Comparison of ENCODE assay signal across 16 cellular contexts in the genomic region with DNA sequence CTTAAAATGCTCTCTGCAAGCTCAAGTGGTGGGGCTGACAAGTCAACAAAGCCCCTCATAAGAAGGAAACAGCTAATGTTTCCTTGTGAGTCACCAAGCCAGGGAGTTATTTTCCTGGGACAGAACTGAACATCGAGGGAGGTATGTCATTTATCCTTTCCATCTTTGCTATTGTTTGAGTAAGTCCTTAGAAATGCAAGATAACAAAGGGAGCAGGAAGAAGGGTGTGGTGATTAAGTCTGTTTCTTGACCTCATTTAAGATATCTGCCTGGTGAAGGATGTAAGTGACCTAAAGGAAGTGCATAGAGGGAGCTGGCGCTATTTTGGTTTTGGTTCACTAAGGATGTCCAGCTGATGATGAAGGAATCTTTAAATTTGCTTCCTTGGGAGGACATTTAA. TPM values are rescaled to one million over a fixed set of nuclear protein-coding genes. Genes with fewer than 3 reads are reported as not detected.
A peak's percentile ranks its signal among the peaks of the same experiment; 100 is the strongest.
DNase-seq lines count a peak whose midpoint lies in the region; ATAC-seq lines count a peak whose summit lies in the region.
"Had no signal": no experiment of that assay in that cellular context is flagged by ENCODE, and none has a peak within 500 bp of the region (broad histone marks: within the 10 kb centered on the region; RNA-seq: fewer than 3 reads in every experiment).

No MANE protein-coding gene starts in this region.

- CTCF ChIA-PET in T-cell (lab: Charles Lee), result no interaction called here

- H3K36me3 ChIP-seq in ACC112 (ENCODE audit: insufficient read depth, low read length), result no peaks in the 10 kb centered on the region

- DNase-seq in HT1080 (ENCODE audit: low read depth) (peak; percentile 79), astrocyte of the hippocampus (ENCODE audit: low read depth, low spot score) (peak; percentile 18), iris pigment epithelial cell (ENCODE audit: low read depth) (peak; percentile 28), T-cell (no peak), OCI-M1 (lab: John Stamatoyannopoulos, UW) (no peak)
- DNase-seq: activated CD4-positive, alpha-beta memory T cell treated with anti-CD3 and anti-CD28 coated beads for 36 hours; GF-D8; Kasumi-1; lower lobe of right lung; naive thymus-derived CD8-positive, alpha-beta T cell; NCI-H1436 treated with DMSO at 0.1 percent for 48 hours; NCI-H446 had no signal

- H3K4me3 ChIP-seq in ACC112 (ENCODE audit: low read depth, low read length), result no peak overlapping the region; the same call in 1 of the 2 replicates
- H3K4me3 ChIP-seq: coronary artery, lower lobe of right lung had no signal

- H3K4me1 ChIP-seq in ACC112 (ENCODE audit: control insufficient read depth, insufficient read depth, low read length, unreplicated experiment), result peaks cover 13% of the 10 kb centered on the region
- H3K4me1 ChIP-seq: lower lobe of right lung had no signal

- H3K36me3 Mint-ChIP-seq in T-cell, result peaks cover 46% of the 10 kb centered on the region

- H3K9me3 Mint-ChIP-seq in T-cell, result no peaks in the 10 kb centered on the region
- H3K9me3 Mint-ChIP-seq: activated CD4-positive, alpha-beta memory T cell treated with anti-CD3 and anti-CD28 coated beads for 36 hours; naive thymus-derived CD8-positive, alpha-beta T cell had no signal

- no peak overlapping the region for H2AFZ ChIP-seq in ACC112 (ENCODE audit: low read length, unreplicated experiment)

- H3K27me3 Mint-ChIP-seq in T-cell, result peaks cover 0 to 7% of the 10 kb centered on the region in 2 donors
- H3K27me3 Mint-ChIP-seq: activated CD4-positive, alpha-beta memory T cell treated with anti-CD3 and anti-CD28 coated beads for 36 hours; naive thymus-derived CD8-positive, alpha-beta T cell had no signal

- no peak overlapping the region for H3K4me3 Mint-ChIP-seq in T-cell
- H3K4me3 Mint-ChIP-seq: activated CD4-positive, alpha-beta memory T cell treated with anti-CD3 and anti-CD28 coated beads for 36 hours; naive thymus-derived CD8-positive, alpha-beta T cell had no signal

- no peaks in the 10 kb centered on the region for H3K4me1 Mint-ChIP-seq in T-cell
- H3K4me1 Mint-ChIP-seq: naive thymus-derived CD8-positive, alpha-beta T cell had no signal

- H3K27ac Mint-ChIP-seq in T-cell, result no peak overlapping the region
- H3K27ac Mint-ChIP-seq: activated CD4-positive, alpha-beta memory T cell treated with anti-CD3 and anti-CD28 coated beads for 36 hours; naive thymus-derived CD8-positive, alpha-beta T cell had no signal

- ATAC-seq in T-cell (replicated peaks in 1 of 4) (no peak), HG03139 (IDR thresholded peaks at IDR 0.05; ENCODE audit: unreplicated experiment) (no peak), HG02678 (IDR thresholded peaks at IDR 0.05; ENCODE audit: unreplicated experiment) (no peak)
- ATAC-seq: lower lobe of right lung; naive thymus-derived CD8-positive, alpha-beta T cell had no signal

- peak overlapping the region; percentile 39; the same call in 1 of the 2 replicates for H3K27ac ChIP-seq in ACC112 (ENCODE audit: low read depth, low read length)
- H3K27ac ChIP-seq: coronary artery, lower lobe of right lung had no signal

- POLR2A ChIA-PET in T-cell (lab: Charles Lee), result no interaction called here

- H3K79me2 ChIP-seq in ACC112 (ENCODE audit: control insufficient read depth, insufficient read depth, low read length, unreplicated experiment), result no peaks in the 10 kb centered on the region

- H3K27me3 ChIP-seq in ACC112 (ENCODE audit: insufficient read depth, low read length), result no peaks in the 10 kb centered on the region

RNA-seq across cellular contexts. Expression of a gene that starts 39.9 kb away (rescaled TPM):
- 7.8 and 8.4 TPM in 2 replicates for total RNA-seq in HT1080 (2014; rRNA removed; shearing (Covaris generic))
- polyA plus RNA-seq in HT1080 (2015; cell fraction: cytosol; rRNA removed), result 9.4 and 10.3 TPM in 2 replicates
- 7.9 and 11.1 TPM in 2 replicates for polyA plus RNA-seq in HT1080 (2015; cell fraction: nucleus; rRNA removed)
- total RNA-seq in T-cell, result 10 to 100 TPM in 1 of 5 donors, 1 to 10 TPM in 4; 6.2 to 10.1 (median 8.7) TPM

RNA-seq across cellular contexts. Expression of a gene that starts 40.1 kb away (rescaled TPM):
- total RNA-seq in HT1080 (2014; rRNA removed; shearing (Covaris generic)), result 49.3 and 52.9 TPM in 2 replicates
- 78.1 and 78.7 TPM in 2 replicates for polyA plus RNA-seq in HT1080 (2015; cell fraction: cytosol; rRNA removed)
- 54.5 and 60.0 TPM in 2 replicates for polyA plus RNA-seq in HT1080 (2015; cell fraction: nucleus; rRNA removed)
- total RNA-seq in T-cell, result 10 to 100 TPM; 14.0 to 30.9 (median 25.3) TPM

Comparison
In these comparisons a context has a peak if more than half of its experiments do, and no peak if none do; other contexts are left out.
1. DNase-seq: peak in HT1080 (single experiment), astrocyte of the hippocampus (single experiment) and iris pigment epithelial cell (single experiment); none in T-cell (0 of 34) and OCI-M1 (single experiment).